Comparison of ENCODE assay signal across 1 cellular context in the genomic region with DNA sequence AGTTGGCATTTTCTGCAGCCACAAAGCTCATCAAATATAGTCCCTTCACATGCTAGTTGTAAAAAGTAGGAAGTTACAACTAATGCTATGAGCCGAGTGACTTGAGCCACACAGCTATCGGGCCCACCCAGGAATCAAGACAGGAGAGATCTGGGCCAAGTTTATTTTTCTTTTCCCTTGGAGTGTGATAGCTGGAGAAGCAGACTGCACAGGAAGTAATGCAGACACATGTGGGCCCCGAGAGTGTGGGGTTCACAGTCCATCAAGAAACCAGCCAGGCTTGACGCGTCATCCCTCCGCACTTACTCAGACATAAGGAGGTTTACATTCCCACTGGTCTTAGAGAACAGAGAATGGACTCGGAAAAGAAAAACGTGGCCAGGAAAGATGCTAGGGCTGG.
TF ChIP-seq lines count a peak whose summit lies in the region.

No MANE protein-coding gene starts in this region.

TF ChIP-seq in GM23338, 12 proteins besides CTCF, POLR2A, EP300 and RAD21 (continued from another document):
- TF ChIP-seq ETS1 (IDR thresholded peaks at IDR 0.05): no peak
- no peak for TF ChIP-seq EZH2phosphoT487 (IDR thresholded peaks at IDR 0.05; ENCODE audit: unreplicated experiment)
- no peak for TF ChIP-seq ZNF331 (CRISPR knock-in tag; IDR thresholded peaks at IDR 0.05; ENCODE audit: low read depth)
- TF ChIP-seq CREB1 (CRISPR knock-in tag; IDR thresholded peaks at IDR 0.05; ENCODE audit: low read depth): no peak
- TF ChIP-seq POLR2AphosphoS5 (IDR thresholded peaks at IDR 0.05; ENCODE audit: low read depth): no peak
- TF ChIP-seq, protein P1, sequence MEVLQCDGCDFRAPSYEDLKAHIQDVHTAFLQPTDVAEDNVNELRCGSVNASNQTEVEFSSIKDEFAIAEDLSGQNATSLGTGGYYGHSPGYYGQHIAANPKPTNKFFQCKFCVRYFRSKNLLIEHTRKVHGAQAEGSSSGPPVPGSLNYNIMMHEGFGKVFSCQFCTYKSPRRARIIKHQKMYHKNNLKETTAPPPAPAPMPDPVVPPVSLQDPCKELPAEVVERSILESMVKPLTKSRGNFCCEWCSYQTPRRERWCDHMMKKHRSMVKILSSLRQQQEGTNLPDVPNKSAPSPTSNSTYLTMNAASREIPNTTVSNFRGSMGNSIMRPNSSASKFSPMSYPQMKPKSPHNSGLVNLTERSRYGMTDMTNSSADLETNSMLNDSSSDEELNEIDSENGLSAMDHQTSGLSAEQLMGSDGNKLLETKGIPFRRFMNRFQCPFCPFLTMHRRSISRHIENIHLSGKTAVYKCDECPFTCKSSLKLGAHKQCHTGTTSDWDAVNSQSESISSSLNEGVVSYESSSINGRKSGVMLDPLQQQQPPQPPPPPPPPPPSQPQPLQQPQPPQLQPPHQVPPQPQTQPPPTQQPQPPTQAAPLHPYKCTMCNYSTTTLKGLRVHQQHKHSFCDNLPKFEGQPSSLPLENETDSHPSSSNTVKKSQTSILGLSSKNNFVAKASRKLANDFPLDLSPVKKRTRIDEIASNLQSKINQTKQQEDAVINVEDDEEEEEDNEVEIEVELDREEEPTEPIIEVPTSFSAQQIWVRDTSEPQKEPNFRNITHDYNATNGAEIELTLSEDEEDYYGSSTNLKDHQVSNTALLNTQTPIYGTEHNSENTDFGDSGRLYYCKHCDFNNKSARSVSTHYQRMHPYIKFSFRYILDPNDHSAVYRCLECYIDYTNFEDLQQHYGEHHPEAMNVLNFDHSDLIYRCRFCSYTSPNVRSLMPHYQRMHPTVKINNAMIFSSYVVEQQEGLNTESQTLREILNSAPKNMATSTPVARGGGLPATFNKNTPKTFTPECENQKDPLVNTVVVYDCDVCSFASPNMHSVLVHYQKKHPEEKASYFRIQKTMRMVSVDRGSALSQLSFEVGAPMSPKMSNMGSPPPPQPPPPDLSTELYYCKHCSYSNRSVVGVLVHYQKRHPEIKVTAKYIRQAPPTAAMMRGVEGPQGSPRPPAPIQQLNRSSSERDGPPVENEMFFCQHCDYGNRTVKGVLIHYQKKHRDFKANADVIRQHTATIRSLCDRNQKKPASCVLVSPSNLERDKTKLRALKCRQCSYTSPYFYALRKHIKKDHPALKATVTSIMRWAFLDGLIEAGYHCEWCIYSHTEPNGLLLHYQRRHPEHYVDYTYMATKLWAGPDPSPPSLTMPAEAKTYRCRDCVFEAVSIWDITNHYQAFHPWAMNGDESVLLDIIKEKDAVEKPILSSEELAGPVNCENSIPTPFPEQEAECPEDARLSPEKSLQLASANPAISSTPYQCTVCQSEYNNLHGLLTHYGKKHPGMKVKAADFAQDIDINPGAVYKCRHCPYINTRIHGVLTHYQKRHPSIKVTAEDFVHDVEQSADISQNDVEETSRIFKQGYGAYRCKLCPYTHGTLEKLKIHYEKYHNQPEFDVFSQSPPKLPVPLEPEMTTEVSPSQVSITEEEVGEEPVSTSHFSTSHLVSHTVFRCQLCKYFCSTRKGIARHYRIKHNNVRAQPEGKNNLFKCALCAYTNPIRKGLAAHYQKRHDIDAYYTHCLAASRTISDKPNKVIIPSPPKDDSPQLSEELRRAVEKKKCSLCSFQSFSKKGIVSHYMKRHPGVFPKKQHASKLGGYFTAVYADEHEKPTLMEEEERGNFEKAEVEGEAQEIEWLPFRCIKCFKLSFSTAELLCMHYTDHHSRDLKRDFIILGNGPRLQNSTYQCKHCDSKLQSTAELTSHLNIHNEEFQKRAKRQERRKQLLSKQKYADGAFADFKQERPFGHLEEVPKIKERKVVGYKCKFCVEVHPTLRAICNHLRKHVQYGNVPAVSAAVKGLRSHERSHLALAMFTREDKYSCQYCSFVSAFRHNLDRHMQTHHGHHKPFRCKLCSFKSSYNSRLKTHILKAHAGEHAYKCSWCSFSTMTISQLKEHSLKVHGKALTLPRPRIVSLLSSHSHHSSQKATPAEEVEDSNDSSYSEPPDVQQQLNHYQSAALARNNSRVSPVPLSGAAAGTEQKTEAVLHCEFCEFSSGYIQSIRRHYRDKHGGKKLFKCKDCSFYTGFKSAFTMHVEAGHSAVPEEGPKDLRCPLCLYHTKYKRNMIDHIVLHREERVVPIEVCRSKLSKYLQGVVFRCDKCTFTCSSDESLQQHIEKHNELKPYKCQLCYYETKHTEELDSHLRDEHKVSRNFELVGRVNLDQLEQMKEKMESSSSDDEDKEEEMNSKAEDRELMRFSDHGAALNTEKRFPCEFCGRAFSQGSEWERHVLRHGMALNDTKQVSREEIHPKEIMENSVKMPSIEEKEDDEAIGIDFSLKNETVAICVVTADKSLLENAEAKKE (CRISPR knock-in tag; IDR thresholded peaks at IDR 0.05): no peak
- TF ChIP-seq EZH2 (IDR thresholded peaks at IDR 0.05; ENCODE audit: low read depth, unreplicated experiment): no peak
- no peak for TF ChIP-seq ZNF114 (CRISPR knock-in tag; IDR thresholded peaks at IDR 0.05)
- no peak for TF ChIP-seq STAT1 (IDR thresholded peaks at IDR 0.05; ENCODE audit: unreplicated experiment)
